In the genomic region with DNA sequence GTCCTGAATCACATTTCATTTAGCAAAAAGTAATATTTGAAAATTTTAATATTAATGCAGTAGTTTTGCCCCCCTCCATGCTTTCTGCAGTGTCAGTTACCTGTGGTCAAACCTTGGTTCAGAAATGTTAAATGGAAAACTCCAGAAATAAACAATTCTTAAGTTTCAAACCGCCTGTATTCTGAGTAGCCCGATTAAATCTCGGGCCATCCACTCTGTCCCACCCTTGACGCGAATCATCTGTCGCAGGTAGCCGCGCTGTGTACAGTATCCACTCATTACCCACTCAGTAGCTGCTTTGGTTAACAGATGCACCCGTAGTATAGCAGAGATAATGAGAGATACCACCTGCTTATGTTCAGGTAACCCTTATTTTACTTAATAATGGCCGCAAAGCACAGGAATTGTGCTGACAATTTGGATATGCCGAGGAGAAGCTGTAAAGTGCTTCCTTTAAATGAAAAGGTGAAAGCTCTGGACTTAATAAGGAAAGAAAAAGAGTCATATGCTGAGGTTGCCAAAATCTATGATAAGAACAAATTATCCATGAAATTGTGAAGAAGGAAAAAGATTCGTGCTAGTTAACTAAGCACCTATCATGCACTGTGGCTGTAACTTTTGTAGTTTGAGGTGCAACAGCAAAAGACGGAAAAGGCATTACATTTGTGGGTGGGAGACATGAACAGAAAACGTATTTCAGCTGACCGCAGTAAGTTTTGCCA, we compare ENCODE assay signal across 8 cellular contexts. TPM values are rescaled to one million over a fixed set of nuclear protein-coding genes. Genes with fewer than 3 reads are reported as not detected.
A peak's percentile ranks its signal among the peaks of the same experiment; 100 is the strongest.
DNase-seq lines count a peak whose midpoint lies in the region; TF ChIP-seq lines count a peak whose summit lies in the region.

No MANE protein-coding gene starts in this region.

- no peaks in the 10 kb centered on the region for H3K9me3 ChIP-seq in A673 (ENCODE audit: low read depth, low read length, poor library complexity, severe bottlenecking)

- peaks cover 23% of the 10 kb centered on the region for H3K4me1 ChIP-seq in A673 (ENCODE audit: insufficient read depth, low read length, poor library complexity, severe bottlenecking)

- H3K9me3 Mint-ChIP-seq in mesothelial cell of epicardium = no peaks in the 10 kb centered on the region

- peaks cover 20% of the 10 kb centered on the region for H3K27me3 ChIP-seq in A673 (replicated peaks; ENCODE audit: insufficient read depth, low read depth, low read length, poor library complexity)

- no peaks in the 10 kb centered on the region for H3K36me3 Mint-ChIP-seq in mesothelial cell of epicardium

- peak overlapping the region; percentile 95 for H3K4me3 ChIP-seq in A673 (ENCODE audit: low read depth, low read length, poor library complexity, severe bottlenecking)
- H3K4me3 ChIP-seq in astrocyte of the cerebellum (ENCODE audit: low read depth, low read length) = peak overlapping the region; percentile 90

- TF ChIP-seq CTCF in A673 (conservative IDR thresholded peaks at IDR 0.05; ENCODE audit: low read depth, low read length) (no peak), astrocyte of the cerebellum (IDR thresholded peaks at IDR 0.05; ENCODE audit: low read depth, low read length, missing control alignments) (no peak), mesothelial cell of epicardium (IDR thresholded peaks at IDR 0.05; ENCODE audit: unreplicated experiment) (no peak)

- peak overlapping the region; percentile 99 for H3K27ac ChIP-seq in A673 (ENCODE audit: low read depth, low read length, poor library complexity, severe bottlenecking)

- POLR2A ChIA-PET in A673 (lab: Charles Lee; ENCODE audit: low non-redundant PET) (no interaction called here), HEK293T (lab: Yijun Ruan, JAX) (interaction anchor here (0.7 to 2.1 kb wide), 10 partner anchors 8 to 637 kb away, joined by 3 to 11 read pairs (median 4); a partner anchor contains a TSS)

- H3K36me3 ChIP-seq in A673 (ENCODE audit: insufficient read depth, low read length, poor library complexity, severe bottlenecking) = no peaks in the 10 kb centered on the region

- H3K4me1 Mint-ChIP-seq in mesothelial cell of epicardium = peaks cover 29% of the 10 kb centered on the region

- in situ Hi-C loops in astrocyte of the cerebellum (cut with HindIII; ENCODE audit: low sequenced_read_pairs) = no loop called here

- peaks cover 15% of the 10 kb centered on the region for H3K27me3 Mint-ChIP-seq in mesothelial cell of epicardium (ENCODE audit: low read depth)

- intact Hi-C loops in A673 (cut with micrococcal nuclease; ENCODE audit: unreplicated experiment) = no loop called here

- H3K27ac Mint-ChIP-seq in mesothelial cell of epicardium = peak overlapping the region; percentile 100

- TSS peak; percentile 100 for BruUV-seq in A673 (replicated peaks; lab: Mats Ljungman, UMichigan)

- H3K4me3 Mint-ChIP-seq in mesothelial cell of epicardium = peak overlapping the region; percentile 84

- CTCF ChIA-PET in A673 (lab: Charles Lee) = no interaction called here
- CTCF ChIA-PET in HEK293T (lab: Yijun Ruan, JAX) = interaction anchor here (0.6 kb wide), 1 partner anchor 52 kb away, joined by 7 read pairs; no protein-coding TSS in a partner anchor

- no peak for DNase-seq in A673 (ENCODE audit: low spot score)
- DNase-seq in HEK293T (ENCODE audit: extremely low spot score) = peak; percentile 16
- no peak for DNase-seq in astrocyte of the cerebellum (ENCODE audit: low read depth)
- DNase-seq in mesothelial cell of epicardium (ENCODE audit: low spot score in 2 of 2, unreplicated experiment in 2 of 2) = no peak
- DNase-seq in NCI-H1436 treated with DMSO at 0.1 percent for 48 hours (lab: John Stamatoyannopoulos, UW) = no peak
- no peak for DNase-seq in HT-29 (ENCODE audit: low spot score)
- no peak for DNase-seq in iPS-NIHi11 (ENCODE audit: low spot score)
- no peak for DNase-seq in UCSD-AML1 (lab: John Stamatoyannopoulos, UW; ENCODE audit: unreplicated experiment)

TF ChIP-seq in HEK293T, 16 proteins besides CTCF, POLR2A, EP300 and RAD21:
- TF ChIP-seq L3MBTL2 (conservative IDR thresholded peaks at IDR 0.05) = peak; percentile 87
- TF ChIP-seq CTBP1 (IDR thresholded peaks at IDR 0.05; ENCODE audit: borderline replicate concordance) = no peak
- TF ChIP-seq ARNT (IDR thresholded peaks at IDR 0.05) = no peak
- TF ChIP-seq FOXK2 (IDR thresholded peaks at IDR 0.05) = no peak

RNA-seq across cellular contexts. Expression of a gene that starts 0.9 kb away (rescaled TPM):
- total RNA-seq in A673 (2021) = 5.0 and 5.3 TPM in 2 replicates
- total RNA-seq in mesothelial cell of epicardium = 10.2 to 11.8 TPM (median 10.8 TPM) in 3 replicates
- total RNA-seq in HT-29 (2014; rRNA removed; shearing (Covaris generic)) = 4.4 and 5.7 TPM in 2 replicates
